Comparison of ENCODE assay signal across 8 cellular contexts in the genomic region with DNA sequence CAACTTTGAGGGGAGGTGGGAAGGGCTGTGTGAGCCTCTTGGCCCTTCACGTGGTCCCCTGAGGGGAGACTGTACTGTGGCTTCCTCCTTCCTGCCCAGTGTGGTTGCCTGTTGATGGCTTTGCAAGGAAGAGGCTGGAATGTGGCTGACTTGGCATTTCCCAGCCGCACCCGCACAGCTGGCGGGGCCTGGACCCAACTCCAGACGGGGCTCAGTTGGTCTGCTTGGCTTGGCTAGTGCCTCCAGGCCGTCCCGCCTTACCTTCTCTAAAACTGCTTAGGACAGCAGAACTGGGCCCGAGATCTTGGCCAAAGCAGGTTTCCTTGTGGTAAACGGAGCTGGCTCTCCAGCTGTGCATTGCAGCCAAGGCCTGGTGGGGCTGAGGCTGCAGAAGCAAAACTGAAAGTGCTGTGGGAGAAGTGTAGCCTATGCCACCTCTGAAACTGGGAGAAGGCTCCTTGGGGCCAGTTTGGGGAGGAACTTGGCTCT.
DNase-seq lines count a peak whose midpoint lies in the region; ATAC-seq and TF ChIP-seq lines count a peak whose summit lies in the region.

No MANE protein-coding gene starts in this region.

- 15% methylated on average over 6 of the region's 9 CpGs for WGBS in mammary epithelial cell (ENCODE audit: low coverage, missing lambda C conversion rate)

- H3K27ac Mint-ChIP-seq in CD14-positive monocyte: peak overlapping the region in 6 of 7 donors; percentile 26 to 77 (median 61)
- peak overlapping the region in 1 of 6 donors; percentile 8 for H3K27ac Mint-ChIP-seq in naive B cell

- H3K36me3 Mint-ChIP-seq in CD14-positive monocyte (no peaks in the 10 kb centered on the region), naive B cell (peaks cover 0 to 7% of the 10 kb centered on the region in 2 donors)

- intact Hi-C loops in CD14-positive monocyte (cut with micrococcal nuclease) (no loop called here), mammary epithelial cell (cut with micrococcal nuclease) (no loop called here)

- in situ Hi-C loops in mammary epithelial cell (cut with MboI; ENCODE audit: low sequenced_read_pairs in 2 of 2): loop anchor here in 1 of 2 donors (10.0 kb wide), 1 partner anchor 144 kb away; a partner anchor contains a TSS

- H3K27me3 Mint-ChIP-seq in CD14-positive monocyte (ENCODE audit: low read depth in 3 of 3) (peaks cover 0 to 2% (median 0%) of the 10 kb centered on the region in 3 donors), naive B cell (peaks cover 0 to 33% (median 4%) of the 10 kb centered on the region in 3 donors)

- no peak for DNase-seq in CD14-positive monocyte (ENCODE audit: low spot score)
- no peak for DNase-seq in mammary epithelial cell
- DNase-seq in naive B cell: no peak
- DNase-seq in HT-29 (ENCODE audit: low spot score): no peak
- no peak for DNase-seq in NCI-H446 (lab: John Stamatoyannopoulos, UW)

- no peaks in the 10 kb centered on the region for H3K27me3 ChIP-seq in mammary epithelial cell (ENCODE audit: insufficient read depth, low read length)

- peak overlapping the region; percentile 62 for H2AFZ ChIP-seq in mammary epithelial cell (ENCODE audit: low read depth, low read length)

- no peaks in the 10 kb centered on the region for H3K9me3 ChIP-seq in mammary epithelial cell (replicated peaks; ENCODE audit: insufficient read depth, low read length)

- ATAC-seq in HG02798 (IDR thresholded peaks at IDR 0.05; ENCODE audit: poor library complexity, unreplicated experiment): peak; percentile 53
- no peak for ATAC-seq in naive B cell (ENCODE audit: low read depth in 2 of 2)
- ATAC-seq in GM19397 (IDR thresholded peaks at IDR 0.05; ENCODE audit: unreplicated experiment): no peak
- ATAC-seq in GM21367 (IDR thresholded peaks at IDR 0.05; ENCODE audit: unreplicated experiment): no peak

- H4K20me1 ChIP-seq in mammary epithelial cell (ENCODE audit: insufficient read depth, low read length): no peaks in the 10 kb centered on the region

- TF ChIP-seq CTCF in CD14-positive monocyte (IDR thresholded peaks at IDR 0.05): no peak
- TF ChIP-seq CTCF in mammary epithelial cell (conservative IDR thresholded peaks at IDR 0.05 in 1 of 2, IDR thresholded peaks at IDR 0.05 in 1 of 2; ENCODE audit: extremely low read depth in 1 of 2, insufficient read depth in 1 of 2, low read depth in 1 of 2, low read length in 2 of 2): no peak

- no peak overlapping the region for H3K27ac ChIP-seq in mammary epithelial cell (ENCODE audit: insufficient read depth, low read depth, low read length)

- peak overlapping the region; percentile 51 for H3K4me2 ChIP-seq in mammary epithelial cell (ENCODE audit: insufficient read depth, low read depth, low read length)

- no peaks in the 10 kb centered on the region for H3K36me3 ChIP-seq in mammary epithelial cell (ENCODE audit: insufficient read depth, low read length)

- H3K9ac ChIP-seq in mammary epithelial cell (ENCODE audit: insufficient read depth, low read length): no peak overlapping the region

- H3K4me1 ChIP-seq in mammary epithelial cell (ENCODE audit: insufficient read depth, low read length): peaks cover 28% of the 10 kb centered on the region

- dilution Hi-C loops in mammary epithelial cell (cut with HindIII; ENCODE audit: low sequenced_read_pairs): no loop called here

- CTCF ChIA-PET in mammary epithelial cell (lab: Charles Lee; ENCODE audit: low non-redundant PET): no interaction called here

- no peak overlapping the region for H3K4me3 ChIP-seq in mammary epithelial cell (replicated peaks in 1 of 3; ENCODE audit: insufficient read depth in 1 of 3, low read depth in 2 of 3, low read length in 3 of 3)

- H3K4me3 Mint-ChIP-seq in CD14-positive monocyte (peak overlapping the region; percentile 78 to 92), naive B cell (peak overlapping the region in 5 of 8 donors; percentile 8 to 61 (median 12))

- no peaks in the 10 kb centered on the region for H3K79me2 ChIP-seq in mammary epithelial cell (ENCODE audit: insufficient read depth, low read length)

- H3K4me1 Mint-ChIP-seq in CD14-positive monocyte: peaks cover 39% of the 10 kb centered on the region
- peaks cover 5 to 17% (median 9%) of the 10 kb centered on the region in 3 donors for H3K4me1 Mint-ChIP-seq in naive B cell

- H3K9me3 Mint-ChIP-seq in CD14-positive monocyte (peaks cover 0 to 2% (median 0%) of the 10 kb centered on the region in 7 donors), naive B cell (no peaks in the 10 kb centered on the region)

- BruUV-seq in mammary epithelial cell (replicated peaks; lab: Mats Ljungman, UMichigan): no TSS peak
